9 cellular contexts compared by ENCODE assay signal in genomic region chr20:51526105-51526470, GRCh38. TPM values are rescaled to one million over a fixed set of nuclear protein-coding genes. Genes with fewer than 3 reads are reported as not detected.
DNase-seq lines count a peak whose midpoint lies in the region; ATAC-seq and TF ChIP-seq lines count a peak whose summit lies in the region.
"Had no signal": no experiment of that assay in that cellular context is flagged by ENCODE, and none has a peak within 500 bp of the region (broad histone marks: within the 10 kb centered on the region; RNA-seq: fewer than 3 reads in every experiment).

No MANE protein-coding gene starts in this region.

- no peak overlapping the region for H3K4me2 ChIP-seq in H9 (ENCODE audit: insufficient read depth, insufficient read length, low read length)

- H3K4me3 Mint-ChIP-seq in H9 (no peak overlapping the region), WTC11 (no peak overlapping the region)
- H3K4me3 Mint-ChIP-seq in naive thymus-derived CD4-positive, alpha-beta T cell: peak overlapping the region; percentile 70 to 86 (median 79)

- no peak overlapping the region for H2AK5ac ChIP-seq in H9 (ENCODE audit: insufficient read length, low read length)

- H2BK120ac ChIP-seq in H9 (ENCODE audit: low read depth, low read length, poor library complexity, severe bottlenecking): no peak overlapping the region

- H3K4me3 ChIP-seq in naive thymus-derived CD4-positive, alpha-beta T cell (ENCODE audit: low read length): peak overlapping the region; percentile 33
- H3K4me3 ChIP-seq: ascending aorta had no signal

- H2BK20ac ChIP-seq in H9 (ENCODE audit: low read depth, low read length, poor library complexity, severe bottlenecking): no peak overlapping the region

- DNase-seq in COLO668 (lab: John Stamatoyannopoulos, UW; ENCODE audit: unreplicated experiment) (peak; percentile 64), H9 (no peak), WTC11 (ENCODE audit: low spot score) (no peak), head of caudate nucleus (no peak), LoVo (ENCODE audit: low spot score) (no peak), DMS 273 (lab: John Stamatoyannopoulos, UW; ENCODE audit: unreplicated experiment) (no peak), HuH-7 (ENCODE audit: low spot score) (no peak)
- DNase-seq in naive thymus-derived CD4-positive, alpha-beta T cell: no peak

- H3K27ac Mint-ChIP-seq in H9 (peak overlapping the region in 1 of 3 experiments; percentile 78; a peak in 2 of 7 replicates), WTC11 (peak overlapping the region; percentile 21; the same call in 1 of the 2 replicates)
- H3K27ac Mint-ChIP-seq in naive thymus-derived CD4-positive, alpha-beta T cell: peak overlapping the region; percentile 66 to 90 (median 87)

- no peak overlapping the region for H2BK15ac ChIP-seq in H9 (ENCODE audit: low read depth, low read length)

- peaks cover 0 to 24% (median 5%) of the 10 kb centered on the region in 3 experiments for H3K36me3 ChIP-seq in naive thymus-derived CD4-positive, alpha-beta T cell (ENCODE audit: control insufficient read depth in 2 of 3, insufficient read depth in 3 of 3, low read length in 3 of 3)

- no peaks in the 10 kb centered on the region for H3K79me2 ChIP-seq in H9 (ENCODE audit: insufficient read depth, low read length)

- H4K5ac ChIP-seq in H9 (ENCODE audit: insufficient read length, low read depth, low read length): no peak overlapping the region

- no peaks in the 10 kb centered on the region for H3K9me3 ChIP-seq in H9 (ENCODE audit: control insufficient read depth, low read depth, low read length)
- H3K9me3 ChIP-seq in naive thymus-derived CD4-positive, alpha-beta T cell (ENCODE audit: control insufficient read depth in 2 of 3, low read length in 3 of 3): no peaks in the 10 kb centered on the region
- H3K9me3 ChIP-seq: ascending aorta had no signal

- H3K14ac ChIP-seq in H9 (ENCODE audit: insufficient read depth, low read length): 0 out of 2 replicates have a peak overlapping the region, but pooled peaks have one; percentile 16

- H4K91ac ChIP-seq in H9 (ENCODE audit: insufficient read length, low read depth, low read length): no peak overlapping the region

- no peak overlapping the region for H3T11ph ChIP-seq in H9 (ENCODE audit: low read length)

- H3K27me3 ChIP-seq in H9 (ENCODE audit: insufficient read depth, low read length): no peaks in the 10 kb centered on the region
- no peaks in the 10 kb centered on the region for H3K27me3 ChIP-seq in naive thymus-derived CD4-positive, alpha-beta T cell (ENCODE audit: control insufficient read depth in 2 of 2, insufficient read depth in 2 of 2, low read length in 2 of 2)
- H3K27me3 ChIP-seq: ascending aorta had no signal

- CTCF ChIA-PET in WTC11 (lab: Charles Lee): interaction anchor here (0.6 to 2.5 kb wide), 4 partner anchors 37 to 723 kb away, joined by 4 to 9 read pairs (median 8); no protein-coding TSS in a partner anchor
- CTCF ChIA-PET in naive thymus-derived CD4-positive, alpha-beta T cell (lab: Charles Lee): interaction anchor here (0.6 kb wide), 1 partner anchor 100 kb away, joined by 3 read pairs; no protein-coding TSS in a partner anchor

- POLR2A ChIA-PET in WTC11 (lab: Charles Lee): interaction anchor here (0.6 kb wide), 1 partner anchor 28 kb away, joined by 3 read pairs; no protein-coding TSS in a partner anchor
- POLR2A ChIA-PET in naive thymus-derived CD4-positive, alpha-beta T cell (lab: Charles Lee): interaction anchor here (1.3 to 3.0 kb wide), 3 partner anchors 16 to 25 kb away, joined by 3 to 10 read pairs (median 5); partner anchors contain the start of gene NFATC2

- H3K23ac ChIP-seq in H9 (ENCODE audit: insufficient read length, low read depth, low read length): no peak overlapping the region

- no peaks in the 10 kb centered on the region for H3K36me3 Mint-ChIP-seq in H9 (ENCODE audit: insufficient read depth in 1 of 3, low read depth in 3 of 3)
- no peaks in the 10 kb centered on the region for H3K36me3 Mint-ChIP-seq in WTC11
- H3K36me3 Mint-ChIP-seq in naive thymus-derived CD4-positive, alpha-beta T cell: peaks cover 11 to 32% (median 16%) of the 10 kb centered on the region in 5 donors

- no peak overlapping the region for H3K4ac ChIP-seq in H9 (ENCODE audit: low read depth, low read length)

- no peaks in the 10 kb centered on the region for H4K20me1 ChIP-seq in H9 (ENCODE audit: control insufficient read depth, insufficient read depth, insufficient read length)

- no peak overlapping the region for H2BK5ac ChIP-seq in H9 (ENCODE audit: insufficient read length, low read length)

- peaks cover 3% of the 10 kb centered on the region for H3K23me2 ChIP-seq in H9 (ENCODE audit: insufficient read length, low read depth, low read length, poor library complexity, severe bottlenecking)

- H3K9ac ChIP-seq in H9 (ENCODE audit: extremely low read depth, insufficient read length, low read length): no peak overlapping the region

- H3K9me3 Mint-ChIP-seq in H9: no peaks in the 10 kb centered on the region
- H3K9me3 Mint-ChIP-seq in WTC11: no peaks in the 10 kb centered on the region
- H3K9me3 Mint-ChIP-seq in naive thymus-derived CD4-positive, alpha-beta T cell: peaks cover 0 to 1% (median 0%) of the 10 kb centered on the region in 11 donors

- ATAC-seq in WTC11: no peak
- no peak for ATAC-seq in naive thymus-derived CD4-positive, alpha-beta T cell

- no peaks in the 10 kb centered on the region for H3K4me1 ChIP-seq in H9 (ENCODE audit: insufficient read depth, low read length)
- peaks cover 38 to 65% of the 10 kb centered on the region in 2 donors for H3K4me1 ChIP-seq in naive thymus-derived CD4-positive, alpha-beta T cell (ENCODE audit: control insufficient read depth in 2 of 2, insufficient read depth in 2 of 2, low read length in 2 of 2)
- H3K4me1 ChIP-seq: ascending aorta had no signal

- H3K4me1 Mint-ChIP-seq in H9: peaks cover 3 to 6% of the 10 kb centered on the region in 2 experiments
- H3K4me1 Mint-ChIP-seq in WTC11: peaks cover 5% of the 10 kb centered on the region
- H3K4me1 Mint-ChIP-seq in naive thymus-derived CD4-positive, alpha-beta T cell: peaks cover 68 to 86% (median 78%) of the 10 kb centered on the region in 7 donors

- TF ChIP-seq CTCF in H9 (conservative IDR thresholded peaks at IDR 0.05) (no peak), WTC11 (IDR thresholded peaks at IDR 0.05) (no peak)

- H3K79me1 ChIP-seq in H9 (ENCODE audit: insufficient read depth, low read depth, low read length, poor library complexity, severe bottlenecking): no peaks in the 10 kb centered on the region

- no peak overlapping the region for H2AFZ ChIP-seq in H9 (ENCODE audit: low read length)

- H3K27ac ChIP-seq in H9 (ENCODE audit: insufficient read length, low read depth, low read length): no peak overlapping the region
- peak overlapping the region; percentile 46 for H3K27ac ChIP-seq in naive thymus-derived CD4-positive, alpha-beta T cell (ENCODE audit: low read depth, low read length)
- H3K27ac ChIP-seq: ascending aorta had no signal

- no peak overlapping the region for H4K8ac ChIP-seq in H9 (replicated peaks; ENCODE audit: insufficient read length, low read depth, low read length)

- H3K56ac ChIP-seq in H9 (ENCODE audit: insufficient read length, low read depth, low read length): no peak overlapping the region

- no peak overlapping the region for H2BK12ac ChIP-seq in H9 (ENCODE audit: insufficient read length, low read depth, low read length)

- intact Hi-C loops in naive thymus-derived CD4-positive, alpha-beta T cell (cut with micrococcal nuclease): loop anchor here in 1 of 2 donors (2.0 to 5.0 kb wide), 2 partner anchors 15 to 124 kb away; no protein-coding TSS in a partner anchor
- intact Hi-C loops in head of caudate nucleus (cut with DNase I): no loop called here

- H3K27me3 Mint-ChIP-seq in H9 (ENCODE audit: low read depth): no peaks in the 10 kb centered on the region
- no peaks in the 10 kb centered on the region for H3K27me3 Mint-ChIP-seq in WTC11 (ENCODE audit: low read depth)
- no peaks in the 10 kb centered on the region for H3K27me3 Mint-ChIP-seq in naive thymus-derived CD4-positive, alpha-beta T cell

- no CpG with 5 or more reads among the region's 8 CpGs for WGBS in H9 (ENCODE audit: extremely low coverage, insufficient read length, low lambda C conversion rate)

- no peak overlapping the region for H3K18ac ChIP-seq in H9 (ENCODE audit: insufficient read length, low read depth, low read length)

TF ChIP-seq in WTC11, 78 proteins besides CTCF, POLR2A, EP300 and RAD21 (continues in another document):
- TF ChIP-seq HMGA2 (CRISPR knock-in tag; IDR thresholded peaks at IDR 0.05): no peak
- TF ChIP-seq FOXP1 (CRISPR knock-in tag; IDR thresholded peaks at IDR 0.05; ENCODE audit: borderline replicate concordance): no peak
- no peak for TF ChIP-seq FOXK1 (CRISPR knock-in tag; IDR thresholded peaks at IDR 0.05)
- TF ChIP-seq ZNF671 (CRISPR knock-in tag; IDR thresholded peaks at IDR 0.05): no peak
- TF ChIP-seq MXD4 (CRISPR knock-in tag; IDR thresholded peaks at IDR 0.05; ENCODE audit: borderline replicate concordance): no peak
- TF ChIP-seq ETV6 (CRISPR knock-in tag; IDR thresholded peaks at IDR 0.05): no peak
- no peak for TF ChIP-seq GTF2I (CRISPR knock-in tag; conservative IDR thresholded peaks at IDR 0.05)
- no peak for TF ChIP-seq SP1 (CRISPR knock-in tag; conservative IDR thresholded peaks at IDR 0.05)

RNA-seq across cellular contexts. Expression of gene NFATC2, which starts 16.4 kb away (rescaled TPM):
- 0.57 and 0.61 TPM in 2 replicates for total RNA-seq in H9 (2021)
- 1.7 to 3.0 TPM (median 2.3 TPM) in 3 replicates for total RNA-seq in WTC11 (2021)
- 10 to 100 TPM; 39.8 to 66.8 (median 44.8) TPM for total RNA-seq in naive thymus-derived CD4-positive, alpha-beta T cell
- 10 to 100 TPM; 16.6 to 30.1 TPM for polyA plus RNA-seq in naive thymus-derived CD4-positive, alpha-beta T cell

Comparison
In these comparisons a context has a peak if more than half of its experiments do, and no peak if none do; other contexts are left out.
1. H3K4me3 Mint-ChIP-seq: peak in naive thymus-derived CD4-positive, alpha-beta T cell (10 of 10); none in H9 (0 of 2) and WTC11 (single experiment).
2. RNA of gene NFATC2, which starts 16.4 kb away (total RNA-seq): 39.8 to 66.8 TPM in naive thymus-derived CD4-positive, alpha-beta T cell; 1.7 to 3.0 TPM in WTC11 and 0.57 to 0.61 TPM in H9; every median in the first group is over 10 times any median in the second.